ENCODE assay signal across 27 cellular contexts in the genomic region with DNA sequence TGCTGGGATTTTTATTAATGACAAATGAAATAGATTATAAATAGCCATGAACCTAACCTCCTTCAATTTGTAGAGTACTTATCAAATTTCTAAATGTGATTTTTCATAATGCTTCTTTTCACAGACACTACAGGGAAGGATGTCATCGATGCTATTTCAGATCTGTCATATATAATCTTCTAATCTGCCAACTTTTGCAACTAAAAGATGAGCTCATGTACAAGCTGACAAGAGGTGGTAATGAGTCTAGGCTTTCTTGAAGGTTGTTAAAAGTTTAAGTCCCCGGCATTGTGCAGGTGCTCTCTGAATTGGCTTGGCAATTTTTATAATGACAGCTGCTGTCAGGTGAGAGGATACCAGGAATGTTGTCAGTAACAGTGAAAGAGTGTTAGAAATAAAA.
"Had no signal": no experiment of that assay in that cellular context is flagged by ENCODE, and none has a peak within 500 bp of the region (broad histone marks: within the 10 kb centered on the region; RNA-seq: fewer than 3 reads in every experiment).

No MANE protein-coding gene starts in this region.

- DNase-seq: stimulated activated CD4-positive, alpha-beta T cell treated with anti-CD3 and anti-CD28 coated beads, Interleukin-2, amount 100 ng/mL, for 48 hours; stimulated activated CD4-positive, alpha-beta T cell treated with anti-CD3 and anti-CD28 coated beads, Interleukin-4, amount 100 ng/mL, for 1 hour; stimulated activated CD4-positive, alpha-beta T cell treated with anti-CD3 and anti-CD28 coated beads, Interleukin-4, amount 100 ng/mL, for 24 hours; stimulated activated CD4-positive, alpha-beta T cell treated with anti-CD3 and anti-CD28 coated beads, Interleukin-4, amount 100 ng/mL, for 4 hours; stimulated activated CD8-positive, alpha-beta memory T cell treated with anti-CD3 and anti-CD28 coated beads, Interleukin-4, amount 100 ng/mL, for 48 hours; stimulated activated naive B cell treated with anti-CD40 and anti-IgM and Interleukin-4, amounts not matched to agents 10 μg/mL and 1 μg/mL and 100 μg/mL, for 72 hours; stimulated activated naive CD4-positive, alpha-beta T cell; stimulated activated naive CD4-positive, alpha-beta T cell treated with Interleukin-2 at 50 U/mL for 16 hours; stimulated activated naive CD8-positive, alpha-beta T cell treated with anti-CD3 and anti-CD28 coated beads, Interleukin-15, amount 100 ng/mL, for 72 hours; stimulated activated naive CD8-positive, alpha-beta T cell treated with anti-CD3 and anti-CD28 coated beads, Interleukin-15, Interleukin-2, amounts not matched to agents 100 U/mL and 50 U/mL, for 24 hours; stomach; substantia nigra; testis; thyroid gland; tibial artery; transverse colon; trophoblast cell; upper lobe of left lung; upper lobe of right lung; uterus had no signal

- H3K9me3 ChIP-seq: stomach, testis, thoracic aorta, thyroid gland, tibial artery, tibial nerve, transverse colon, upper lobe of left lung, upper lobe of right lung, uterus, vagina had no signal

- H3K27me3 ChIP-seq: stomach, testis, thyroid gland, tibial artery, tibial nerve, transverse colon, upper lobe of left lung, upper lobe of right lung, uterus, vagina had no signal

- H3K27ac ChIP-seq: stomach, testis, thoracic aorta, thyroid gland, tibial artery, tibial nerve, transverse colon, upper lobe of left lung, upper lobe of right lung, uterus, vagina had no signal

- H3K27ac Mint-ChIP-seq: stimulated activated effector memory CD8-positive, alpha-beta T cell treated with anti-CD3 and anti-CD28 coated beads, Interleukin-12 subunit alpha, Interleukin-12 subunit beta, amount 100 ng/mL, for 72 hours; stimulated activated memory B cell treated with anti-CD40 and anti-IgM and Interleukin-4, amounts not matched to agents 10 μg/mL and 1 μg/mL and 100 μg/mL, for 72 hours; stimulated activated naive B cell treated with anti-CD40 and anti-IgM and Interleukin-4, amounts not matched to agents 10 μg/mL and 1 μg/mL and 100 μg/mL, for 72 hours; stimulated activated naive CD8-positive, alpha-beta T cell treated with anti-CD3 and anti-CD28 coated beads, Interleukin-15, amount 100 ng/mL, for 72 hours; stimulated activated naive CD8-positive, alpha-beta T cell treated with anti-CD3 and anti-CD28 coated beads, Interleukin-15, Interleukin-2, amounts not matched to agents 100 ng/mL and 50 ng/mL, for 24 hours; type B pancreatic cell had no signal

- H3K4me3 ChIP-seq: stomach, testis, thoracic aorta, thyroid gland, tibial artery, tibial nerve, transverse colon, upper lobe of left lung, upper lobe of right lung, uterus, vagina had no signal

- H3K4me3 Mint-ChIP-seq: stimulated activated effector memory CD8-positive, alpha-beta T cell treated with anti-CD3 and anti-CD28 coated beads, Interleukin-12 subunit alpha, Interleukin-12 subunit beta, amount 100 ng/mL, for 72 hours; stimulated activated memory B cell treated with anti-CD40 and anti-IgM and Interleukin-4, amounts not matched to agents 10 μg/mL and 1 μg/mL and 100 μg/mL, for 72 hours; stimulated activated naive B cell treated with anti-CD40 and anti-IgM and Interleukin-4, amounts not matched to agents 10 μg/mL and 1 μg/mL and 100 μg/mL, for 72 hours; stimulated activated naive CD8-positive, alpha-beta T cell treated with anti-CD3 and anti-CD28 coated beads, Interleukin-15, amount 100 ng/mL, for 72 hours; stimulated activated naive CD8-positive, alpha-beta T cell treated with anti-CD3 and anti-CD28 coated beads, Interleukin-15, Interleukin-2, amounts not matched to agents 100 ng/mL and 50 ng/mL, for 24 hours; type B pancreatic cell had no signal

- ATAC-seq: stimulated activated effector memory CD8-positive, alpha-beta T cell treated with anti-CD3 and anti-CD28 coated beads, Interleukin-12 subunit alpha, Interleukin-12 subunit beta, amount 100 ng/mL, for 72 hours; stimulated activated memory B cell treated with anti-CD40 and anti-IgM and Interleukin-4, amounts not matched to agents 10 μg/mL and 1 μg/mL and 100 μg/mL, for 72 hours; stimulated activated naive B cell treated with anti-CD40 and anti-IgM and Interleukin-4, amounts not matched to agents 10 μg/mL and 1 μg/mL and 100 μg/mL, for 72 hours; stimulated activated naive CD8-positive, alpha-beta T cell treated with anti-CD3 and anti-CD28 coated beads, Interleukin-15, amount 100 ng/mL, for 72 hours; stimulated activated naive CD8-positive, alpha-beta T cell treated with anti-CD3 and anti-CD28 coated beads, Interleukin-15, Interleukin-2, amounts not matched to agents 100 U/mL and 50 U/mL, for 24 hours; upper lobe of right lung had no signal

- H3K4me1 ChIP-seq: stomach, testis, thyroid gland, tibial artery, tibial nerve, transverse colon, upper lobe of left lung, upper lobe of right lung, uterus, vagina had no signal

- H3K36me3 Mint-ChIP-seq: stimulated activated effector memory CD8-positive, alpha-beta T cell treated with anti-CD3 and anti-CD28 coated beads, Interleukin-12 subunit alpha, Interleukin-12 subunit beta, amount 100 ng/mL, for 72 hours; stimulated activated memory B cell treated with anti-CD40 and anti-IgM and Interleukin-4, amounts not matched to agents 10 μg/mL and 1 μg/mL and 100 μg/mL, for 72 hours; stimulated activated naive B cell treated with anti-CD40 and anti-IgM and Interleukin-4, amounts not matched to agents 10 μg/mL and 1 μg/mL and 100 μg/mL, for 72 hours; type B pancreatic cell had no signal

- H3K36me3 ChIP-seq: stomach, thoracic aorta, thyroid gland, tibial artery, tibial nerve, transverse colon, upper lobe of left lung, upper lobe of right lung, uterus, vagina had no signal

- H3K4me1 Mint-ChIP-seq: stimulated activated effector memory CD8-positive, alpha-beta T cell treated with anti-CD3 and anti-CD28 coated beads, Interleukin-12 subunit alpha, Interleukin-12 subunit beta, amount 100 ng/mL, for 72 hours; stimulated activated memory B cell treated with anti-CD40 and anti-IgM and Interleukin-4, amounts not matched to agents 10 μg/mL and 1 μg/mL and 100 μg/mL, for 72 hours; stimulated activated naive B cell treated with anti-CD40 and anti-IgM and Interleukin-4, amounts not matched to agents 10 μg/mL and 1 μg/mL and 100 μg/mL, for 72 hours; stimulated activated naive CD8-positive, alpha-beta T cell treated with anti-CD3 and anti-CD28 coated beads, Interleukin-15, amount 100 ng/mL, for 72 hours had no signal

- H3K27me3 Mint-ChIP-seq: stimulated activated memory B cell treated with anti-CD40 and anti-IgM and Interleukin-4, amounts not matched to agents 10 μg/mL and 1 μg/mL and 100 μg/mL, for 72 hours; stimulated activated naive B cell treated with anti-CD40 and anti-IgM and Interleukin-4, amounts not matched to agents 10 μg/mL and 1 μg/mL and 100 μg/mL, for 72 hours; stimulated activated naive CD8-positive, alpha-beta T cell treated with anti-CD3 and anti-CD28 coated beads, Interleukin-15, amount 100 ng/mL, for 72 hours; stimulated activated naive CD8-positive, alpha-beta T cell treated with anti-CD3 and anti-CD28 coated beads, Interleukin-15, Interleukin-2, amounts not matched to agents 100 ng/mL and 50 ng/mL, for 24 hours; type B pancreatic cell had no signal
